ENCODE assay signal across 1 cellular context in genomic region chr12:46374286-46374685, GRCh38.
TF ChIP-seq lines count a peak whose summit lies in the region.

No MANE protein-coding gene starts in this region.

TF ChIP-seq in HepG2, 621 proteins besides CTCF, POLR2A, EP300 and RAD21 (continued from another document):
- no peak for TF ChIP-seq JUND (CRISPR knock-in tag; IDR thresholded peaks at IDR 0.05)
- TF ChIP-seq ZNF225 (CRISPR knock-in tag; IDR thresholded peaks at IDR 0.05), result no peak
- no peak for TF ChIP-seq ZMYM2 (CRISPR knock-in tag; IDR thresholded peaks at IDR 0.05)
- TF ChIP-seq ZKSCAN5 (CRISPR knock-in tag; IDR thresholded peaks at IDR 0.05), result no peak
- no peak for TF ChIP-seq GRHL1 (CRISPR knock-in tag; conservative IDR thresholded peaks at IDR 0.05)
- no peak for TF ChIP-seq TARDBP (CRISPR knock-in tag; IDR thresholded peaks at IDR 0.05)
- TF ChIP-seq NR2F1 (CRISPR knock-in tag; IDR thresholded peaks at IDR 0.05), result no peak
